In the genomic region with DNA sequence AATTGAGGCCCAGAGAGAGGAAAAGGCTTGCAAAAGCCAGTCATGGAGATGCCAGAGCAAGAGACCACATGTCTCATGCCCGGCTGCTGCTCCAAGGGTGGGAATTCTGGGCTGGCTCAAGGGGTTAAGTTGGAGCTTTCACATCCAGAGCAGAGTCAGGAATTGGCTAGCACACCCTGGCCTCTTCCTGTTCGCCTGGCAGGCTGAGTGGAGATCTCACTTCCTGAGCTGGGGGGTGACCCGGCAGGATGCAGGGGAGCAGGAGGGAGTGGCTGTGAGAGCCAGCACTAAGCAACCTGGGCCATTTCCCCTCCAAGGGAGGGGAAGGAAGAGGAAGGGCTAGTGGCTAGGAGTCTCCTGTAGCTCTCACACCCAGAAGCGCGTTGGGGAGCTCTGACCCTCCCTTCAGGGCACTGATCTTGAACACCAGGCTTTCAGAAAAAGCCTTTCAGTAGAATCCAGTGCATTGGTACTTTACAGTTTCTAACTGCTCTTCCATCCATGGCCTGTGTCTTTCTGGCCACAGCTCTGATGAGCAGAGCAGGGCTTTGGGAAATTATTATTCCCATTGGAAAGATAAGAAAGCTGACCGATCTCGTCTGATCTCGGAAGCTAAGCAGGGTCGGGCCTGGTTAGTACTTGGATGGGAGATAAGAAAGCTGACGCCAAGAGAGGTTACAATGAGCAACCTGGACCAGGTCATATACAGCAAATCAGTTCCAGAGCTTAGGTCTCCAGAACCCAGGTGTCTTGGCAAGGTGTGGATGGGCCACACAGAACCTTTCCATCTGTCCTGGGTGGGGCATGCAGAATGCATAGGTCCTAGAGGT, we compare ENCODE assay signal across 13 cellular contexts. TPM values are rescaled to one million over a fixed set of nuclear protein-coding genes. Genes with fewer than 3 reads are reported as not detected.
DNase-seq lines count a peak whose midpoint lies in the region; ATAC-seq and TF ChIP-seq lines count a peak whose summit lies in the region.
"Had no signal": no experiment of that assay in that cellular context is flagged by ENCODE, and none has a peak within 500 bp of the region (broad histone marks: within the 10 kb centered on the region; RNA-seq: fewer than 3 reads in every experiment).

No MANE protein-coding gene starts in this region.

- H3K9me3 Mint-ChIP-seq in neural progenitor cell, result peaks cover 2% of the 10 kb centered on the region
- H3K9me3 Mint-ChIP-seq: activated T-cell treated with anti-CD3 and anti-CD28 coated beads, Interleukin-2, amount 50 U/mL, for 4 hours; T-helper 1 cell treated with Interleukin-12 subunit alpha and Interleukin-12 subunit beta and Interleukin-4 antibody, amounts not matched to agents 30 μg/mL and 1 μg/mL, for 36 hours had no signal

- peaks cover 3% of the 10 kb centered on the region for H3K36me3 Mint-ChIP-seq in neural progenitor cell

- no peak overlapping the region for H3K27ac Mint-ChIP-seq in neural progenitor cell
- H3K27ac Mint-ChIP-seq: T-helper 1 cell treated with Interleukin-12 subunit alpha and Interleukin-12 subunit beta and Interleukin-4 antibody, amounts not matched to agents 30 μg/mL and 1 μg/mL, for 36 hours had no signal

- no peak overlapping the region for H3K4me2 ChIP-seq in neural progenitor cell

- H3K4me3 Mint-ChIP-seq in neural progenitor cell, result peak overlapping the region; percentile 21
- H3K4me3 Mint-ChIP-seq: activated T-cell treated with anti-CD3 and anti-CD28 coated beads, Interleukin-2, amount 50 U/mL, for 4 hours; T-helper 1 cell treated with Interleukin-12 subunit alpha and Interleukin-12 subunit beta and Interleukin-4 antibody, amounts not matched to agents 30 μg/mL and 1 μg/mL, for 36 hours had no signal

- no peak overlapping the region for H3K4me3 ChIP-seq in esophagus squamous epithelium
- no peak overlapping the region for H3K4me3 ChIP-seq in neural progenitor cell
- H3K4me3 ChIP-seq: cardiac muscle cell had no signal

- H3K27me3 Mint-ChIP-seq in neural progenitor cell (ENCODE audit: insufficient read depth, low read depth), result peaks cover 7% of the 10 kb centered on the region

- no peaks in the 10 kb centered on the region for H4K20me1 ChIP-seq in neural progenitor cell (ENCODE audit: low read depth)

- TF ChIP-seq CTCF in esophagus squamous epithelium (IDR thresholded peaks at IDR 0.05) (no peak), neural progenitor cell (IDR thresholded peaks at IDR 0.05) (no peak)

- ATAC-seq in GM18907 (IDR thresholded peaks at IDR 0.05; ENCODE audit: unreplicated experiment) (no peak), GM19023 (IDR thresholded peaks at IDR 0.05; ENCODE audit: unreplicated experiment) (no peak), GM21367 (IDR thresholded peaks at IDR 0.05; ENCODE audit: unreplicated experiment) (no peak)
- ATAC-seq: activated T-cell treated with anti-CD3 and anti-CD28 coated beads, Interleukin-2, amount 50 U/mL, for 4 hours had no signal

- no peaks in the 10 kb centered on the region for H3K9me3 ChIP-seq in esophagus squamous epithelium
- H3K9me3 ChIP-seq in neural progenitor cell (ENCODE audit: low read depth), result no peaks in the 10 kb centered on the region

- H3K4me1 Mint-ChIP-seq in neural progenitor cell, result peaks cover 37% of the 10 kb centered on the region

- peaks cover 0 to 8% (median 3%) of the 10 kb centered on the region in 3 donors for H3K4me1 ChIP-seq in esophagus squamous epithelium
- H3K4me1 ChIP-seq in neural progenitor cell, result peaks cover 14% of the 10 kb centered on the region

- no peak overlapping the region for H3K9ac ChIP-seq in neural progenitor cell

- DNase-seq in ELR (ENCODE audit: low read depth), result peak; percentile 48
- DNase-seq in esophagus squamous epithelium (lab: John Stamatoyannopoulos, UW), result no peak
- peak; percentile 16 for DNase-seq in neural progenitor cell (ENCODE audit: low spot score)
- DNase-seq in HuH-7 (ENCODE audit: low spot score), result no peak
- DNase-seq: activated T-cell treated with anti-CD3 and anti-CD28 coated beads, Interleukin-2, amount 50 U/mL, for 4 hours; stimulated activated naive CD4-positive, alpha-beta T cell treated with Interleukin-2 at 50 U/mL for 16 hours had no signal

- H3F3A ChIP-seq in neural progenitor cell (ENCODE audit: low read depth), result peaks cover 23% of the 10 kb centered on the region

- H3K36me3 ChIP-seq in esophagus squamous epithelium (no peaks in the 10 kb centered on the region), neural progenitor cell (no peaks in the 10 kb centered on the region)
- H3K36me3 ChIP-seq: cardiac muscle cell had no signal

- no peaks in the 10 kb centered on the region for H3K79me2 ChIP-seq in neural progenitor cell (ENCODE audit: low read depth)

- H3K27ac ChIP-seq in esophagus squamous epithelium (peak overlapping the region in 3 of 4 donors; percentile 20 to 66 (median 54)), neural progenitor cell (no peak overlapping the region)
- H3K27ac ChIP-seq: cardiac muscle cell had no signal

- WGBS in esophagus squamous epithelium, 2 donors, result 45 to 51% methylated on average over 8 of the region's 10 CpGs

- no peak for TF ChIP-seq POLR2A in esophagus squamous epithelium (IDR thresholded peaks at IDR 0.05)

- intact Hi-C loops in esophagus squamous epithelium (cut with DNase I), result no loop called here

- H3K27me3 ChIP-seq in esophagus squamous epithelium (peaks cover 0 to 42% (median 0%) of the 10 kb centered on the region in 4 donors), neural progenitor cell (no peaks in the 10 kb centered on the region)
- H3K27me3 ChIP-seq: cardiac muscle cell had no signal

- no peak overlapping the region for H2AFZ ChIP-seq in neural progenitor cell (replicated peaks)

TF ChIP-seq in PFSK-1, 5 proteins besides CTCF, POLR2A, EP300 and RAD21:
- TF ChIP-seq FOXP2 (optimal IDR thresholded peaks at IDR 0.05; ENCODE audit: borderline replicate concordance, extremely low read depth, extremely low read length, insufficient read depth) (peak; percentile 75), SIN3A (IDR thresholded peaks at IDR 0.05; ENCODE audit: borderline replicate concordance, insufficient read depth, low read length) (peak; percentile 75; the same call in 1 of the 2 replicates), POLR2AphosphoS5 (IDR thresholded peaks at IDR 0.05; ENCODE audit: low read depth, low read length) (peak; percentile 75; the same call in 1 of the 2 replicates), TAF1 (IDR thresholded peaks at IDR 0.05; ENCODE audit: borderline replicate concordance, insufficient read depth, low read length) (peak; percentile 80; the same call in 1 of the 2 replicates)
- TF ChIP-seq, protein P1, sequence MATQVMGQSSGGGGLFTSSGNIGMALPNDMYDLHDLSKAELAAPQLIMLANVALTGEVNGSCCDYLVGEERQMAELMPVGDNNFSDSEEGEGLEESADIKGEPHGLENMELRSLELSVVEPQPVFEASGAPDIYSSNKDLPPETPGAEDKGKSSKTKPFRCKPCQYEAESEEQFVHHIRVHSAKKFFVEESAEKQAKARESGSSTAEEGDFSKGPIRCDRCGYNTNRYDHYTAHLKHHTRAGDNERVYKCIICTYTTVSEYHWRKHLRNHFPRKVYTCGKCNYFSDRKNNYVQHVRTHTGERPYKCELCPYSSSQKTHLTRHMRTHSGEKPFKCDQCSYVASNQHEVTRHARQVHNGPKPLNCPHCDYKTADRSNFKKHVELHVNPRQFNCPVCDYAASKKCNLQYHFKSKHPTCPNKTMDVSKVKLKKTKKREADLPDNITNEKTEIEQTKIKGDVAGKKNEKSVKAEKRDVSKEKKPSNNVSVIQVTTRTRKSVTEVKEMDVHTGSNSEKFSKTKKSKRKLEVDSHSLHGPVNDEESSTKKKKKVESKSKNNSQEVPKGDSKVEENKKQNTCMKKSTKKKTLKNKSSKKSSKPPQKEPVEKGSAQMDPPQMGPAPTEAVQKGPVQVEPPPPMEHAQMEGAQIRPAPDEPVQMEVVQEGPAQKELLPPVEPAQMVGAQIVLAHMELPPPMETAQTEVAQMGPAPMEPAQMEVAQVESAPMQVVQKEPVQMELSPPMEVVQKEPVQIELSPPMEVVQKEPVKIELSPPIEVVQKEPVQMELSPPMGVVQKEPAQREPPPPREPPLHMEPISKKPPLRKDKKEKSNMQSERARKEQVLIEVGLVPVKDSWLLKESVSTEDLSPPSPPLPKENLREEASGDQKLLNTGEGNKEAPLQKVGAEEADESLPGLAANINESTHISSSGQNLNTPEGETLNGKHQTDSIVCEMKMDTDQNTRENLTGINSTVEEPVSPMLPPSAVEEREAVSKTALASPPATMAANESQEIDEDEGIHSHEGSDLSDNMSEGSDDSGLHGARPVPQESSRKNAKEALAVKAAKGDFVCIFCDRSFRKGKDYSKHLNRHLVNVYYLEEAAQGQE (IDR thresholded peaks at IDR 0.05; ENCODE audit: insufficient read depth in 1 of 2, low read depth in 2 of 2, low read length in 2 of 2), result peak; percentile 35 to 68; a peak in 2 of 4 replicates

RNA-seq across cellular contexts. Expression of a gene that starts 2.2 kb away (rescaled TPM):
- 8.2 TPM for polyA plus RNA-seq in PFSK-1 (2012; ENCODE audit: insufficient read length, low read depth)
- total RNA-seq in esophagus squamous epithelium, result 1 to 10 TPM in 3 of 4 donors, under 1 TPM in 1; 0.80 to 4.8 (median 3.1) TPM
- 0.75 and 3.9 TPM in 2 replicates for total RNA-seq in neural progenitor cell (ENCODE audit: low replicate concordance)
- total RNA-seq: activated T-cell treated with anti-CD3 and anti-CD28 coated beads, Interleukin-2, amount 50 U/mL, for 4 hours; myocyte had no signal

RNA-seq across cellular contexts. Expression of a gene that starts 40.1 kb away (rescaled TPM):
- polyA plus RNA-seq in PFSK-1 (2012; ENCODE audit: insufficient read length, low read depth), result not detected
- total RNA-seq in esophagus squamous epithelium, result not detected
- total RNA-seq in neural progenitor cell (ENCODE audit: low replicate concordance), result 0.07 and 0.19 TPM in 2 replicates
- total RNA-seq: activated T-cell treated with anti-CD3 and anti-CD28 coated beads, Interleukin-2, amount 50 U/mL, for 4 hours; myocyte had no signal
- polyA plus RNA-seq: cardiac muscle cell had no signal

RNA-seq across cellular contexts. Expression of a gene that starts 44.0 kb away (rescaled TPM):
- polyA plus RNA-seq in PFSK-1 (2012; ENCODE audit: insufficient read length, low read depth), result 0.25 TPM
- total RNA-seq in esophagus squamous epithelium (10 to 100 TPM in 2 of 4 donors, 1 to 10 TPM in 2; 3.0 to 16.9 (median 6.7) TPM), neural progenitor cell (ENCODE audit: low replicate concordance) (not detected in 2 replicates)
- total RNA-seq: cardiac muscle cell, myocyte had no signal
- polyA plus RNA-seq: cardiac muscle cell had no signal

RNA-seq across cellular contexts. Expression of a gene that starts 56.2 kb away (rescaled TPM):
- polyA plus RNA-seq in PFSK-1 (2012; ENCODE audit: insufficient read length, low read depth), result 31.3 TPM
- total RNA-seq in esophagus squamous epithelium, result 10 to 100 TPM in 3 of 4 donors, 1 to 10 TPM in 1; 6.6 to 14.8 (median 11.1) TPM
- total RNA-seq in neural progenitor cell (ENCODE audit: low replicate concordance), result 11.1 and 15.3 TPM in 2 replicates

Comparison
In these comparisons a context has a peak if more than half of its experiments do, and no peak if none do; other contexts are left out.
1. DNase-seq: peak in ELR (single experiment) and neural progenitor cell (single experiment); none in esophagus squamous epithelium (single experiment) and HuH-7 (single experiment).